1 cellular context compared by ENCODE assay signal in the genomic region with DNA sequence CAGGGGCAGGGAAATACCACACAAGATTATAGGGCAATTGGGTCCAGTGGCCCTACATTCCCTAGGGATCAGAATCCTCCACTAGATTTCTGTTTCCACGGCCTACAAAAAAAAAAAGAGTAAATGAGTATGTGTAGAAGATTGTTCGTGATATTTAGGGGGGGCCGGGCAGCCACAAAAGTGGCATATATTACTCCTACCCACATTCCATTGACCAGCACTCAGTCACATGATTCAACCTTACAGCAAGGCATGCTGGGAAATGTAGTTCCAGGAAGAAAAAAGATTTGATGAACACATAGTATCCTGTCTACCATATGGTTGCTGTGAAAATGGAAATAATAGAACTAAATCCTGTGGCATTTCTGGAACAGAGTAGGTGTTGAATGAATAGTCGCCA.
TF ChIP-seq lines count a peak whose summit lies in the region.

No MANE protein-coding gene starts in this region.

TF ChIP-seq in K562, 482 proteins besides CTCF, POLR2A, EP300 and RAD21 (continued from another document):
- TF ChIP-seq, protein P1, sequence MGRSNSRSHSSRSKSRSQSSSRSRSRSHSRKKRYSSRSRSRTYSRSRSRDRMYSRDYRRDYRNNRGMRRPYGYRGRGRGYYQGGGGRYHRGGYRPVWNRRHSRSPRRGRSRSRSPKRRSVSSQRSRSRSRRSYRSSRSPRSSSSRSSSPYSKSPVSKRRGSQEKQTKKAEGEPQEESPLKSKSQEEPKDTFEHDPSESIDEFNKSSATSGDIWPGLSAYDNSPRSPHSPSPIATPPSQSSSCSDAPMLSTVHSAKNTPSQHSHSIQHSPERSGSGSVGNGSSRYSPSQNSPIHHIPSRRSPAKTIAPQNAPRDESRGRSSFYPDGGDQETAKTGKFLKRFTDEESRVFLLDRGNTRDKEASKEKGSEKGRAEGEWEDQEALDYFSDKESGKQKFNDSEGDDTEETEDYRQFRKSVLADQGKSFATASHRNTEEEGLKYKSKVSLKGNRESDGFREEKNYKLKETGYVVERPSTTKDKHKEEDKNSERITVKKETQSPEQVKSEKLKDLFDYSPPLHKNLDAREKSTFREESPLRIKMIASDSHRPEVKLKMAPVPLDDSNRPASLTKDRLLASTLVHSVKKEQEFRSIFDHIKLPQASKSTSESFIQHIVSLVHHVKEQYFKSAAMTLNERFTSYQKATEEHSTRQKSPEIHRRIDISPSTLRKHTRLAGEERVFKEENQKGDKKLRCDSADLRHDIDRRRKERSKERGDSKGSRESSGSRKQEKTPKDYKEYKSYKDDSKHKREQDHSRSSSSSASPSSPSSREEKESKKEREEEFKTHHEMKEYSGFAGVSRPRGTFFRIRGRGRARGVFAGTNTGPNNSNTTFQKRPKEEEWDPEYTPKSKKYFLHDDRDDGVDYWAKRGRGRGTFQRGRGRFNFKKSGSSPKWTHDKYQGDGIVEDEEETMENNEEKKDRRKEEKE (IDR thresholded peaks at IDR 0.05; ENCODE audit: borderline replicate concordance in 1 of 2, control insufficient read depth in 1 of 2, low read depth in 2 of 2, low read length in 1 of 2), result no peak
- no peak for TF ChIP-seq LCOR (CRISPR knock-in tag; IDR thresholded peaks at IDR 0.05)
- TF ChIP-seq JUNB (CRISPR knock-in tag; conservative IDR thresholded peaks at IDR 0.05), result no peak
- TF ChIP-seq SMARCA5 (IDR thresholded peaks at IDR 0.05), result no peak
- TF ChIP-seq, protein P2, sequence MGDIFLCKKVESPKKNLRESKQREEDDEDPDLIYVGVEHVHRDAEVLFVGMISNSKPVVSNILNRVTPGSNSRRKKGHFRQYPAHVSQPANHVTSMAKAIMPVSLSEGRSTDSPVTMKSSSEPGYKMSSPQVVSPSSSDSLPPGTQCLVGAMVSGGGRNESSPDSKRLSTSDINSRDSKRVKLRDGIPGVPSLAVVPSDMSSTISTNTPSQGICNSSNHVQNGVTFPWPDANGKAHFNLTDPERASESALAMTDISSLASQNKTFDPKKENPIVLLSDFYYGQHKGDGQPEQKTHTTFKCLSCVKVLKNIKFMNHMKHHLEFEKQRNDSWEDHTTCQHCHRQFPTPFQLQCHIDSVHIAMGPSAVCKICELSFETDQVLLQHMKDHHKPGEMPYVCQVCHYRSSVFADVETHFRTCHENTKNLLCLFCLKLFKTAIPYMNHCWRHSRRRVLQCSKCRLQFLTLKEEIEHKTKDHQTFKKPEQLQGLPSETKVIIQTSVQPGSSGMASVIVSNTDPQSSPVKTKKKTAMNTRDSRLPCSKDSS (IDR thresholded peaks at IDR 0.05; ENCODE audit: low read depth, partially characterized antibody), result no peak
- TF ChIP-seq, protein P3, sequence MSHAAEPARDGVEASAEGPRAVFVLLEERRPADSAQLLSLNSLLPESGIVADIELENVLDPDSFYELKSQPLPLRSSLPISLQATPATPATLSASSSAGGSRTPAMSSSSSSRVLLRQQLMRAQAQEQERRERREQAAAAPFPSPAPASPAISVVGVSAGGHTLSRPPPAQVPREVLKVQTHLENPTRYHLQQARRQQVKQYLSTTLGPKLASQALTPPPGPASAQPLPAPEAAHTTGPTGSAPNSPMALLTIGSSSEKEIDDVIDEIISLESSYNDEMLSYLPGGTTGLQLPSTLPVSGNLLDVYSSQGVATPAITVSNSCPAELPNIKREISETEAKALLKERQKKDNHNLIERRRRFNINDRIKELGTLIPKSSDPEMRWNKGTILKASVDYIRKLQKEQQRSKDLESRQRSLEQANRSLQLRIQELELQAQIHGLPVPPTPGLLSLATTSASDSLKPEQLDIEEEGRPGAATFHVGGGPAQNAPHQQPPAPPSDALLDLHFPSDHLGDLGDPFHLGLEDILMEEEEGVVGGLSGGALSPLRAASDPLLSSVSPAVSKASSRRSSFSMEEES (CRISPR knock-in tag; IDR thresholded peaks at IDR 0.05), result peak; percentile 76
- TF ChIP-seq, protein P4, sequence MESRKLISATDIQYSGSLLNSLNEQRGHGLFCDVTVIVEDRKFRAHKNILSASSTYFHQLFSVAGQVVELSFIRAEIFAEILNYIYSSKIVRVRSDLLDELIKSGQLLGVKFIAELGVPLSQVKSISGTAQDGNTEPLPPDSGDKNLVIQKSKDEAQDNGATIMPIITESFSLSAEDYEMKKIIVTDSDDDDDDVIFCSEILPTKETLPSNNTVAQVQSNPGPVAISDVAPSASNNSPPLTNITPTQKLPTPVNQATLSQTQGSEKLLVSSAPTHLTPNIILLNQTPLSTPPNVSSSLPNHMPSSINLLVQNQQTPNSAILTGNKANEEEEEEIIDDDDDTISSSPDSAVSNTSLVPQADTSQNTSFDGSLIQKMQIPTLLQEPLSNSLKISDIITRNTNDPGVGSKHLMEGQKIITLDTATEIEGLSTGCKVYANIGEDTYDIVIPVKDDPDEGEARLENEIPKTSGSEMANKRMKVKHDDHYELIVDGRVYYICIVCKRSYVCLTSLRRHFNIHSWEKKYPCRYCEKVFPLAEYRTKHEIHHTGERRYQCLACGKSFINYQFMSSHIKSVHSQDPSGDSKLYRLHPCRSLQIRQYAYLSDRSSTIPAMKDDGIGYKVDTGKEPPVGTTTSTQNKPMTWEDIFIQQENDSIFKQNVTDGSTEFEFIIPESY (CRISPR knock-in tag; IDR thresholded peaks at IDR 0.05), result no peak
- TF ChIP-seq, protein P5, sequence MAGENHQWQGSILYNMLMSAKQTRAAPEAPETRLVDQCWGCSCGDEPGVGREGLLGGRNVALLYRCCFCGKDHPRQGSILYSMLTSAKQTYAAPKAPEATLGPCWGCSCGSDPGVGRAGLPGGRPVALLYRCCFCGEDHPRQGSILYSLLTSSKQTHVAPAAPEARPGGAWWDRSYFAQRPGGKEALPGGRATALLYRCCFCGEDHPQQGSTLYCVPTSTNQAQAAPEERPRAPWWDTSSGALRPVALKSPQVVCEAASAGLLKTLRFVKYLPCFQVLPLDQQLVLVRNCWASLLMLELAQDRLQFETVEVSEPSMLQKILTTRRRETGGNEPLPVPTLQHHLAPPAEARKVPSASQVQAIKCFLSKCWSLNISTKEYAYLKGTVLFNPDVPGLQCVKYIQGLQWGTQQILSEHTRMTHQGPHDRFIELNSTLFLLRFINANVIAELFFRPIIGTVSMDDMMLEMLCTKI (IDR thresholded peaks at IDR 0.05; ENCODE audit: partially characterized antibody), result no peak
- TF ChIP-seq, protein P6, sequence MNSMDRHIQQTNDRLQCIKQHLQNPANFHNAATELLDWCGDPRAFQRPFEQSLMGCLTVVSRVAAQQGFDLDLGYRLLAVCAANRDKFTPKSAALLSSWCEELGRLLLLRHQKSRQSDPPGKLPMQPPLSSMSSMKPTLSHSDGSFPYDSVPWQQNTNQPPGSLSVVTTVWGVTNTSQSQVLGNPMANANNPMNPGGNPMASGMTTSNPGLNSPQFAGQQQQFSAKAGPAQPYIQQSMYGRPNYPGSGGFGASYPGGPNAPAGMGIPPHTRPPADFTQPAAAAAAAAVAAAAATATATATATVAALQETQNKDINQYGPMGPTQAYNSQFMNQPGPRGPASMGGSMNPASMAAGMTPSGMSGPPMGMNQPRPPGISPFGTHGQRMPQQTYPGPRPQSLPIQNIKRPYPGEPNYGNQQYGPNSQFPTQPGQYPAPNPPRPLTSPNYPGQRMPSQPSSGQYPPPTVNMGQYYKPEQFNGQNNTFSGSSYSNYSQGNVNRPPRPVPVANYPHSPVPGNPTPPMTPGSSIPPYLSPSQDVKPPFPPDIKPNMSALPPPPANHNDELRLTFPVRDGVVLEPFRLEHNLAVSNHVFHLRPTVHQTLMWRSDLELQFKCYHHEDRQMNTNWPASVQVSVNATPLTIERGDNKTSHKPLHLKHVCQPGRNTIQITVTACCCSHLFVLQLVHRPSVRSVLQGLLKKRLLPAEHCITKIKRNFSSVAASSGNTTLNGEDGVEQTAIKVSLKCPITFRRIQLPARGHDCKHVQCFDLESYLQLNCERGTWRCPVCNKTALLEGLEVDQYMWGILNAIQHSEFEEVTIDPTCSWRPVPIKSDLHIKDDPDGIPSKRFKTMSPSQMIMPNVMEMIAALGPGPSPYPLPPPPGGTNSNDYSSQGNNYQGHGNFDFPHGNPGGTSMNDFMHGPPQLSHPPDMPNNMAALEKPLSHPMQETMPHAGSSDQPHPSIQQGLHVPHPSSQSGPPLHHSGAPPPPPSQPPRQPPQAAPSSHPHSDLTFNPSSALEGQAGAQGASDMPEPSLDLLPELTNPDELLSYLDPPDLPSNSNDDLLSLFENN (IDR thresholded peaks at IDR 0.05; ENCODE audit: low read depth in 2 of 2, low read length in 2 of 2), result no peak
- no peak for TF ChIP-seq KLF16 (IDR thresholded peaks at IDR 0.05)
- no peak for TF ChIP-seq NR2C2 (CRISPR knock-in tag; IDR thresholded peaks at IDR 0.05)
- TF ChIP-seq NR2C2 (tag; IDR thresholded peaks at IDR 0.05), result no peak
- TF ChIP-seq, protein P7, sequence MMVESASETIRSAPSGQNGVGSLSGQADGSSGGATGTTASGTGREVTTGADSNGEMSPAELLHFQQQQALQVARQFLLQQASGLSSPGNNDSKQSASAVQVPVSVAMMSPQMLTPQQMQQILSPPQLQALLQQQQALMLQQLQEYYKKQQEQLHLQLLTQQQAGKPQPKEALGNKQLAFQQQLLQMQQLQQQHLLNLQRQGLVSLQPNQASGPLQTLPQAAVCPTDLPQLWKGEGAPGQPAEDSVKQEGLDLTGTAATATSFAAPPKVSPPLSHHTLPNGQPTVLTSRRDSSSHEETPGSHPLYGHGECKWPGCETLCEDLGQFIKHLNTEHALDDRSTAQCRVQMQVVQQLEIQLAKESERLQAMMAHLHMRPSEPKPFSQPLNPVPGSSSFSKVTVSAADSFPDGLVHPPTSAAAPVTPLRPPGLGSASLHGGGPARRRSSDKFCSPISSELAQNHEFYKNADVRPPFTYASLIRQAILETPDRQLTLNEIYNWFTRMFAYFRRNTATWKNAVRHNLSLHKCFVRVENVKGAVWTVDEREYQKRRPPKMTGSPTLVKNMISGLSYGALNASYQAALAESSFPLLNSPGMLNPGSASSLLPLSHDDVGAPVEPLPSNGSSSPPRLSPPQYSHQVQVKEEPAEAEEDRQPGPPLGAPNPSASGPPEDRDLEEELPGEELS (CRISPR knock-in tag; IDR thresholded peaks at IDR 0.05; ENCODE audit: borderline replicate concordance), result no peak
TF ChIP-seq in K562: peak in this region for 12.
